ENCODE assay signal across 14 cellular contexts in the genomic region with DNA sequence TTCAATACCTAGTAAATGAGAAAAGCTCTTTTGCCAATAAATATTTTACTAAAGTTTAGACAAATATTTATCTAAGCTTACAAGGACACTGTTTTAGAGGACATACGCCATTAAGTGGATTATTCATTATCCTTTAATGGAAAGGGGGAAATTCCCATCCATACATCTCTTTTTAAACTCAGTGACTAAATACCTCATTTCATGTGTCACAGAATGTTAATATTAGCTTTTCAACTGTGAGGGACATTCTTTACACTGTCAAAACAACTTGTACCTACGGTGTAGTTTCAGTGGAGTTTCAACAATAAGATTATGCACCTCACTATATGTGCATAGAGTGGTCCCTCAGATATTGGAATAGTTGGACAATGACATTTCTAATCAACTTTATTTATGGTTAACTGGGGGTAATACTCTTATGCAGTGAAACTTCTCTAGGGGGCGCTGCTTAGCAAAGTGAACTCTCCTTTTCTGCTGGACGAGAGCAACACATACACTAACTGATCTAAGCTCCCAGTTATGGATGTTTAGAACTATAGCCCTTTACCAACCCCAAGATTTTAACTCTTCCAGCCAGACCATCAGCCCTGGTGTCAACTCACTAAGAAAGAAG. TPM values are rescaled to one million over a fixed set of nuclear protein-coding genes. Genes with fewer than 3 reads are reported as not detected.
DNase-seq lines count a peak whose midpoint lies in the region; ATAC-seq and TF ChIP-seq lines count a peak whose summit lies in the region.
"Had no signal": no experiment of that assay in that cellular context is flagged by ENCODE, and none has a peak within 500 bp of the region (broad histone marks: within the 10 kb centered on the region; RNA-seq: fewer than 3 reads in every experiment).

No MANE protein-coding gene starts in this region.

- dilution Hi-C loops in mammary epithelial cell (cut with HindIII; ENCODE audit: low sequenced_read_pairs) = no loop called here

- H3K4me2 ChIP-seq in mammary epithelial cell (ENCODE audit: insufficient read depth, low read depth, low read length) (no peak overlapping the region), neural progenitor cell (no peak overlapping the region)

- DNase-seq in NCI-H510A treated with DMSO at 0.1 percent for 48 hours (lab: John Stamatoyannopoulos, UW) (peak; percentile 4), NCI-H510A (lab: John Stamatoyannopoulos, UW) (no peak), KBM-7 (peak; percentile 5), mammary epithelial cell (no peak), neural progenitor cell (ENCODE audit: low spot score) (peak; percentile 51), NOMO-1 treated with DMSO at 0.1 percent for 48 hours (lab: John Stamatoyannopoulos, UW; ENCODE audit: unreplicated experiment) (no peak)
- no peak for DNase-seq in naive thymus-derived CD8-positive, alpha-beta T cell
- DNase-seq: activated CD4-positive, alpha-beta T cell treated with anti-CD3 and anti-CD28 coated beads, Interleukin-2, amount 10 ng/mL, durations not matched to agents 24 days and 14 days; activated naive CD4-positive, alpha-beta T cell treated with Interleukin-2 at 50 U/mL for 16 hours; GF-D8; naive thymus-derived CD4-positive, alpha-beta T cell; thyroid gland had no signal

- intact Hi-C loops in mammary epithelial cell (cut with micrococcal nuclease) = no loop called here

- BruUV-seq in mammary epithelial cell (replicated peaks; lab: Mats Ljungman, UMichigan) = no TSS peak

- H3K36me3 Mint-ChIP-seq in neural progenitor cell = peaks cover 13% of the 10 kb centered on the region
- no peaks in the 10 kb centered on the region for H3K36me3 Mint-ChIP-seq in naive thymus-derived CD8-positive, alpha-beta T cell
- H3K36me3 Mint-ChIP-seq: naive thymus-derived CD4-positive, alpha-beta T cell had no signal

- H3K27ac Mint-ChIP-seq in neural progenitor cell = no peak overlapping the region
- H3K27ac Mint-ChIP-seq in naive thymus-derived CD8-positive, alpha-beta T cell = no peak overlapping the region
- H3K27ac Mint-ChIP-seq: activated CD4-positive, alpha-beta T cell treated with anti-CD3 and anti-CD28 coated beads, Interleukin-2, amount 10 ng/mL, durations not matched to agents 24 days and 14 days; naive thymus-derived CD4-positive, alpha-beta T cell had no signal

- H3K9ac ChIP-seq in mammary epithelial cell (ENCODE audit: insufficient read depth, low read length) (no peak overlapping the region), neural progenitor cell (no peak overlapping the region)

- no peak overlapping the region for H3K4me3 ChIP-seq in mammary epithelial cell (replicated peaks in 1 of 3; ENCODE audit: insufficient read depth in 1 of 3, low read depth in 2 of 3, low read length in 3 of 3)
- no peak overlapping the region for H3K4me3 ChIP-seq in neural progenitor cell
- H3K4me3 ChIP-seq: thyroid gland had no signal

- no peaks in the 10 kb centered on the region for H3K9me3 ChIP-seq in mammary epithelial cell (replicated peaks; ENCODE audit: insufficient read depth, low read length)
- no peaks in the 10 kb centered on the region for H3K9me3 ChIP-seq in neural progenitor cell (ENCODE audit: low read depth)
- H3K9me3 ChIP-seq: thyroid gland had no signal

- 47% methylated on average over 4 of the region's 4 CpGs for WGBS in mammary epithelial cell (ENCODE audit: low coverage, missing lambda C conversion rate)

- in situ Hi-C loops in KBM-7 (cut with MboI; ENCODE audit: low pct_unique_long_range_greater_than_20kb, low sequenced_read_pairs) = no loop called here
- in situ Hi-C loops in mammary epithelial cell (cut with MboI; ENCODE audit: low sequenced_read_pairs in 2 of 2) = no loop called here

- H3K4me1 Mint-ChIP-seq in neural progenitor cell = peaks cover 6% of the 10 kb centered on the region
- H3K4me1 Mint-ChIP-seq in naive thymus-derived CD8-positive, alpha-beta T cell = no peaks in the 10 kb centered on the region
- H3K4me1 Mint-ChIP-seq: activated CD4-positive, alpha-beta T cell treated with anti-CD3 and anti-CD28 coated beads, Interleukin-2, amount 10 ng/mL, durations not matched to agents 24 days and 14 days; naive thymus-derived CD4-positive, alpha-beta T cell had no signal

- H3K4me1 ChIP-seq in mammary epithelial cell (ENCODE audit: insufficient read depth, low read length) = no peaks in the 10 kb centered on the region
- peaks cover 9% of the 10 kb centered on the region for H3K4me1 ChIP-seq in neural progenitor cell
- H3K4me1 ChIP-seq: thyroid gland had no signal

- POLR2A ChIA-PET in naive thymus-derived CD8-positive, alpha-beta T cell (lab: Charles Lee) = interaction anchor here (0.5 kb wide), 1 partner anchor 11 kb away, joined by 4 read pairs; no protein-coding TSS in a partner anchor

- H3K36me3 ChIP-seq in mammary epithelial cell (ENCODE audit: insufficient read depth, low read length) (no peaks in the 10 kb centered on the region), neural progenitor cell (no peaks in the 10 kb centered on the region)
- H3K36me3 ChIP-seq: thyroid gland had no signal

- H3K27ac ChIP-seq in mammary epithelial cell (ENCODE audit: insufficient read depth, low read depth, low read length) (no peak overlapping the region), neural progenitor cell (no peak overlapping the region)
- H3K27ac ChIP-seq: thyroid gland had no signal

- peak; percentile 10 to 26 for TF ChIP-seq CTCF in mammary epithelial cell (conservative IDR thresholded peaks at IDR 0.05 in 1 of 2, IDR thresholded peaks at IDR 0.05 in 1 of 2; ENCODE audit: extremely low read depth in 1 of 2, insufficient read depth in 1 of 2, low read depth in 1 of 2, low read length in 2 of 2)
- TF ChIP-seq CTCF in neural progenitor cell (IDR thresholded peaks at IDR 0.05) = peak; percentile 64

- H3K9me3 Mint-ChIP-seq in neural progenitor cell = peaks cover 12% of the 10 kb centered on the region
- H3K9me3 Mint-ChIP-seq in naive thymus-derived CD8-positive, alpha-beta T cell = peaks cover 0 to 8% (median 0%) of the 10 kb centered on the region in 9 donors
- H3K9me3 Mint-ChIP-seq: activated CD4-positive, alpha-beta T cell treated with anti-CD3 and anti-CD28 coated beads, Interleukin-2, amount 10 ng/mL, durations not matched to agents 24 days and 14 days had no signal

- H3K27me3 ChIP-seq in mammary epithelial cell (ENCODE audit: insufficient read depth, low read length) (no peaks in the 10 kb centered on the region), neural progenitor cell (no peaks in the 10 kb centered on the region)
- H3K27me3 ChIP-seq: thyroid gland had no signal

- ATAC-seq in naive thymus-derived CD8-positive, alpha-beta T cell = no peak
- ATAC-seq in HG03439 (IDR thresholded peaks at IDR 0.05; ENCODE audit: unreplicated experiment) = no peak
- ATAC-seq: naive thymus-derived CD4-positive, alpha-beta T cell had no signal

- no peaks in the 10 kb centered on the region for H3F3A ChIP-seq in neural progenitor cell (ENCODE audit: low read depth)

- peaks cover 3% of the 10 kb centered on the region for H3K27me3 Mint-ChIP-seq in neural progenitor cell (ENCODE audit: insufficient read depth, low read depth)
- H3K27me3 Mint-ChIP-seq in naive thymus-derived CD8-positive, alpha-beta T cell = peaks cover 0 to 7% (median 2%) of the 10 kb centered on the region in 5 donors

- CTCF ChIA-PET in mammary epithelial cell (lab: Charles Lee; ENCODE audit: low non-redundant PET) = interaction anchor here (0.6 kb wide), 1 partner anchor 52 kb away, joined by 4 read pairs; no protein-coding TSS in a partner anchor

- H3K79me2 ChIP-seq in mammary epithelial cell (ENCODE audit: insufficient read depth, low read length) = no peaks in the 10 kb centered on the region
- peaks cover 3% of the 10 kb centered on the region for H3K79me2 ChIP-seq in neural progenitor cell (ENCODE audit: low read depth)

- no peak overlapping the region for H2AFZ ChIP-seq in mammary epithelial cell (ENCODE audit: low read depth, low read length)
- H2AFZ ChIP-seq in neural progenitor cell (replicated peaks) = no peak overlapping the region

- H4K20me1 ChIP-seq in mammary epithelial cell (ENCODE audit: insufficient read depth, low read length) = no peaks in the 10 kb centered on the region
- peaks cover 5% of the 10 kb centered on the region for H4K20me1 ChIP-seq in neural progenitor cell (ENCODE audit: low read depth)

- no peak overlapping the region for H3K4me3 Mint-ChIP-seq in neural progenitor cell
- H3K4me3 Mint-ChIP-seq in naive thymus-derived CD8-positive, alpha-beta T cell = no peak overlapping the region
- H3K4me3 Mint-ChIP-seq: activated CD4-positive, alpha-beta T cell treated with anti-CD3 and anti-CD28 coated beads, Interleukin-2, amount 10 ng/mL, durations not matched to agents 24 days and 14 days; naive thymus-derived CD4-positive, alpha-beta T cell had no signal

RNA-seq across cellular contexts. Expression of gene HS6ST2, which starts 9.7 kb away (rescaled TPM):
- total RNA-seq in mammary epithelial cell = under 1 TPM in 1 of 2 donors, not detected in 1; 0.67 TPM
- 0.15 TPM for polyA plus RNA-seq in mammary epithelial cell
- not detected for polyA minus RNA-seq in mammary epithelial cell
- total RNA-seq in neural progenitor cell (ENCODE audit: low replicate concordance) = 36.8 and 43.2 TPM in 2 replicates
- not detected for total RNA-seq in naive thymus-derived CD8-positive, alpha-beta T cell
- not detected for polyA plus RNA-seq in naive thymus-derived CD8-positive, alpha-beta T cell
- polyA plus RNA-seq: AG04450; naive thymus-derived CD4-positive, alpha-beta T cell had no signal

Comparison
In these comparisons a context has a peak if more than half of its experiments do, and no peak if none do; other contexts are left out.
1. DNase-seq: peak in NCI-H510A treated with DMSO at 0.1 percent for 48 hours (single experiment), KBM-7 (single experiment) and neural progenitor cell (single experiment); none in NCI-H510A (single experiment), mammary epithelial cell (single experiment), naive thymus-derived CD8-positive, alpha-beta T cell (0 of 10) and NOMO-1 treated with DMSO at 0.1 percent for 48 hours (single experiment).
2. RNA of gene HS6ST2, which starts 9.7 kb away (total RNA-seq): 36.8 to 43.2 TPM in neural progenitor cell; 0.67 TPM in mammary epithelial cell and not detected in naive thymus-derived CD8-positive, alpha-beta T cell; every median in the first group is over 10 times any median in the second.